10 cellular contexts compared by ENCODE assay signal in the genomic region with DNA sequence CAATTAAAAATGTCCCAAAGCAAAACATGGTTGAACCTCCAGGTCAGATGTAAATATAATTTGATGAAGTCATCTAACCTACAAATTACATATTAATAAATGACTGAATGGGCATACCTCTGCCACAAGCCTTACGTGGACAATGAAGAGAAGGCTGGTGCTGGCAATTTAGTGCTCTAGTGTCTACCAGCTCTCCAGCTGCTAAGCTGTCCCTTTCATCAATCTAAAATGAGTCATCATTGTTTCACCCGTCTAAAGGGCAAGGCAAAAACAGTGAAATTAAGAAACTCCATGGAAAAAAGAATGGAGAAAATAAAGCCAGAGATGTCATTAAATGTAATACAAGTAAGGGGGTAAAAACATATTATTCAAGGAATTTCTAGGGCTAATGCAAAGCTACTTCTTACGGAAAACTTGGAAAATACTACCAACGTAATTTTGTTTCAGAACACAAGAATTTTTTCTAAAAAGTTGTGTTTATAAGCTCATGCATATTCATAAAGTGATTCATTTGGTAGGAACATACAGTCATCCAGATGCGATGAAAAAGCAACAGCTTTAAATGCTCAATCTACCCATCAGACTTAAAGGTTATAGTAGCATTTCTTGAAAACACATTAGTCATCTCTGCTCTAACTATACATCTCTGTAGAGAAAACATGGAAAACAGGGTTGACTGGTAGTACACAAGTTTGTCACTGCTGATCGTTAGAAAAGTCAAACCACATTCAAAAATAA.
A peak's percentile ranks its signal among the peaks of the same experiment; 100 is the strongest.
DNase-seq lines count a peak whose midpoint lies in the region; ATAC-seq and TF ChIP-seq lines count a peak whose summit lies in the region.
"Had no signal": no experiment of that assay in that cellular context is flagged by ENCODE, and none has a peak within 500 bp of the region (broad histone marks: within the 10 kb centered on the region; RNA-seq: fewer than 3 reads in every experiment).

No MANE protein-coding gene starts in this region.

- H3K4me3 ChIP-seq in fibroblast of pulmonary artery (replicated peaks; ENCODE audit: low read depth, low read length) (no peak overlapping the region), prostate gland (no peak overlapping the region)
- H3K4me3 ChIP-seq: BLaER1 had no signal

- H3K9me3 Mint-ChIP-seq in activated T-cell treated with anti-CD3 and anti-CD28 coated beads, Interleukin-2, amount 50 U/mL, for 4 hours, result no peaks in the 10 kb centered on the region
- H3K9me3 Mint-ChIP-seq in T-helper 1 cell treated with Interleukin-12 subunit alpha and Interleukin-12 subunit beta and Interleukin-4 antibody, amounts not matched to agents 30 μg/mL and 1 μg/mL, for 36 hours, result no peaks in the 10 kb centered on the region

- peak overlapping the region; percentile 70 for H3K27ac ChIP-seq in substantia nigra (ENCODE audit: low read depth, low read length, poor library complexity, severe bottlenecking)
- H3K27ac ChIP-seq in prostate gland, result no peak overlapping the region
- H3K27ac ChIP-seq: BLaER1 had no signal

- H3K4me1 ChIP-seq in prostate gland (replicated peaks), result no peaks in the 10 kb centered on the region

- peak; percentile 83 to 85 for ATAC-seq in activated T-cell treated with anti-CD3 and anti-CD28 coated beads, Interleukin-2, amount 50 U/mL, for 4 hours
- ATAC-seq in HG02981 (IDR thresholded peaks at IDR 0.05; ENCODE audit: unreplicated experiment) (no peak), HG03196 (IDR thresholded peaks at IDR 0.05; ENCODE audit: unreplicated experiment) (no peak)

- 85% methylated on average over 6 of the region's 6 CpGs for WGBS in prostate gland

- H3K4me3 Mint-ChIP-seq in activated T-cell treated with anti-CD3 and anti-CD28 coated beads, Interleukin-2, amount 50 U/mL, for 4 hours, result no peak overlapping the region
- H3K4me3 Mint-ChIP-seq in T-helper 1 cell treated with Interleukin-12 subunit alpha and Interleukin-12 subunit beta and Interleukin-4 antibody, amounts not matched to agents 30 μg/mL and 1 μg/mL, for 36 hours, result no peak overlapping the region

- intact Hi-C loops in prostate gland (cut with DNase I), result no loop called here

- no peaks in the 10 kb centered on the region for H3K36me3 ChIP-seq in prostate gland
- H3K36me3 ChIP-seq: BLaER1 had no signal

- TF ChIP-seq POLR2A in prostate gland (IDR thresholded peaks at IDR 0.05), result no peak

- peaks cover 77% of the 10 kb centered on the region for H3K4me1 Mint-ChIP-seq in activated T-cell treated with anti-CD3 and anti-CD28 coated beads, Interleukin-2, amount 50 U/mL, for 4 hours (ENCODE audit: low read depth)
- peaks cover 41% of the 10 kb centered on the region for H3K4me1 Mint-ChIP-seq in T-helper 1 cell treated with Interleukin-12 subunit alpha and Interleukin-12 subunit beta and Interleukin-4 antibody, amounts not matched to agents 30 μg/mL and 1 μg/mL, for 36 hours (ENCODE audit: low read depth)

- H3K36me3 Mint-ChIP-seq in activated T-cell treated with anti-CD3 and anti-CD28 coated beads, Interleukin-2, amount 50 U/mL, for 4 hours (ENCODE audit: insufficient read depth), result peaks cover 3% of the 10 kb centered on the region
- H3K36me3 Mint-ChIP-seq in T-helper 1 cell treated with Interleukin-12 subunit alpha and Interleukin-12 subunit beta and Interleukin-4 antibody, amounts not matched to agents 30 μg/mL and 1 μg/mL, for 36 hours (ENCODE audit: low read depth), result peaks cover 4% of the 10 kb centered on the region

- TF ChIP-seq CTCF in fibroblast of pulmonary artery (IDR thresholded peaks at IDR 0.05; ENCODE audit: low read length, missing control alignments), result no peak
- no peak for TF ChIP-seq CTCF in prostate gland (IDR thresholded peaks at IDR 0.05)

- DNase-seq in activated T-cell treated with anti-CD3 and anti-CD28 coated beads, Interleukin-2, amount 50 U/mL, for 4 hours, result no peak
- DNase-seq in activated T-cell treated with anti-CD3 and anti-CD28 coated beads for 4 hours (no peak), fibroblast of pulmonary artery (ENCODE audit: low read depth) (peak; percentile 73), substantia nigra (lab: John Stamatoyannopoulos, UW) (no peak), prostate gland (ENCODE audit: low spot score) (no peak)
- DNase-seq: NCI-H2227 treated with DMSO at 0.1 percent for 48 hours had no signal

- peak overlapping the region; percentile 57 for H3K27ac Mint-ChIP-seq in T-helper 1 cell treated with Interleukin-12 subunit alpha and Interleukin-12 subunit beta and Interleukin-4 antibody, amounts not matched to agents 30 μg/mL and 1 μg/mL, for 36 hours

- no peaks in the 10 kb centered on the region for H3K27me3 ChIP-seq in prostate gland (replicated peaks; ENCODE audit: insufficient read depth)
- H3K27me3 ChIP-seq: BLaER1 had no signal

- H3K9me3 ChIP-seq in prostate gland, result no peaks in the 10 kb centered on the region
- H3K9me3 ChIP-seq: BLaER1 had no signal

- no peaks in the 10 kb centered on the region for H3K27me3 Mint-ChIP-seq in activated T-cell treated with anti-CD3 and anti-CD28 coated beads, Interleukin-2, amount 50 U/mL, for 4 hours (ENCODE audit: low read depth)
- no peaks in the 10 kb centered on the region for H3K27me3 Mint-ChIP-seq in T-helper 1 cell treated with Interleukin-12 subunit alpha and Interleukin-12 subunit beta and Interleukin-4 antibody, amounts not matched to agents 30 μg/mL and 1 μg/mL, for 36 hours (ENCODE audit: low read depth)

Comparison
In these comparisons a context has a peak if more than half of its experiments do, and no peak if none do; other contexts are left out.
1. ATAC-seq: peak in activated T-cell treated with anti-CD3 and anti-CD28 coated beads, Interleukin-2, amount 50 U/mL, for 4 hours (2 of 2); none in HG02981 (single experiment) and HG03196 (single experiment).